16 cellular contexts compared by ENCODE assay signal in the genomic region with DNA sequence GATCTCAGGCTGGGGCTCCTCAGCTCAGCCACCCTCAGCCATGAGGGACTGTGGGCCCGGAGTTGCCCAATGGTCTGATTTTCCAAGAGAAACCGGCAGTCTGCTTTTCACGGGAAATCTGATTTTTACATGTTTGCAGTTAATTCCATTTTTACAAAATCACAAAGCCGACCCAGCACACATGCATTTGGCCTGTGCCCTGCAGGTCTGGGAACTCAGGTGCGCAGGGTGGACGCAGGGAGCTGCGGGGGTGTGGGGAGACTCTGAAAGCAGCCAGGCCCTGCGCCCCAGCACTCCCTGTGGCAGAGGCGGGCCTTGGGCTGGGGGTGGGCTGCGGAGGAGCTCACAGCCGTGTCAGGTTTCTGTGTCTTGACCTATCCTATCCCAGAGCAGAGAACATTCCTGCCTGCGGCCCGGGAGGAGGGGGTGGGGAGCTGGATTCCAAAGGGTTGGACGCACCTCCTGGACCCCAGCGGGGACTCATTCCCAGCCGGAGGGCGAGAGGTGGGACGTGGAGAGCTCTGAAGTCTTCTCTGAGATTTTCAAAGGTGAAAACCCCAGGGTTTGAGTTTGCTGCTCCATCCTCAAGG.
DNase-seq lines count a peak whose midpoint lies in the region; ATAC-seq and TF ChIP-seq lines count a peak whose summit lies in the region.
"Had no signal": no experiment of that assay in that cellular context is flagged by ENCODE, and none has a peak within 500 bp of the region (broad histone marks: within the 10 kb centered on the region; RNA-seq: fewer than 3 reads in every experiment).

No MANE protein-coding gene starts in this region.

- H3K27me3 Mint-ChIP-seq in nephron progenitor cell (ENCODE audit: low read depth, poor library complexity): peaks cover 3% of the 10 kb centered on the region

- TF ChIP-seq CTCF in left ventricle myocardium inferior (IDR thresholded peaks at IDR 0.05; ENCODE audit: borderline replicate concordance): no peak
- TF ChIP-seq CTCF in fibroblast of villous mesenchyme (IDR thresholded peaks at IDR 0.05; ENCODE audit: insufficient read depth, low read depth, low read length): no peak
- no peak for TF ChIP-seq CTCF in nephron progenitor cell (IDR thresholded peaks at IDR 0.05)
- TF ChIP-seq CTCF in GM10266 (IDR thresholded peaks at IDR 0.05; ENCODE audit: control insufficient read depth, insufficient read depth, low read depth, missing control alignments): no peak

- intact Hi-C loops in left ventricle myocardium superior (cut with micrococcal nuclease): no loop called here
- intact Hi-C loops in left ventricle myocardium inferior (cut with micrococcal nuclease): no loop called here

- peaks cover 62% of the 10 kb centered on the region for H3K4me1 Mint-ChIP-seq in nephron progenitor cell

- H3K9me3 Mint-ChIP-seq in nephron progenitor cell: no peaks in the 10 kb centered on the region

- H3K36me3 Mint-ChIP-seq in nephron progenitor cell (ENCODE audit: low read depth): peaks cover under 1% of the 10 kb centered on the region

- no peaks in the 10 kb centered on the region for H3K36me3 ChIP-seq in left ventricle myocardium inferior
- H3K36me3 ChIP-seq: tibial nerve had no signal

- H3K27ac ChIP-seq in left ventricle myocardium inferior (replicated peaks): no peak overlapping the region
- H3K27ac ChIP-seq: A549, skin epidermis, tibial nerve had no signal

- peak overlapping the region; percentile 95 for H3K27ac Mint-ChIP-seq in nephron progenitor cell

- ATAC-seq in left ventricle myocardium superior: peak; percentile 22
- ATAC-seq: A549, esophagus mucosa had no signal

- no peaks in the 10 kb centered on the region for H3K9me3 ChIP-seq in left ventricle myocardium inferior (replicated peaks)
- H3K9me3 ChIP-seq: A549, tibial nerve had no signal

- DNase-seq in left ventricle myocardium superior (no peak), left ventricle myocardium inferior (no peak), fibroblast of villous mesenchyme (ENCODE audit: low read depth) (peak; percentile 56), nephron progenitor cell (peak; percentile 88), dedifferentiated amniotic fluid mesenchymal stem cell (ENCODE audit: extremely low spot score) (no peak), GM10266 (ENCODE audit: extremely low spot score) (no peak), UCSD-AML1 (lab: John Stamatoyannopoulos, UW; ENCODE audit: unreplicated experiment) (no peak), superior temporal gyrus (ENCODE audit: extremely low spot score) (no peak)
- DNase-seq: activated CD4-positive, alpha-beta T cell treated with anti-CD3 and anti-CD28 coated beads, Interleukin-2, amount 50 U/mL, for 4 hours; activated gamma-delta T cell; hypothalamus; KBM-7 had no signal

- no peaks in the 10 kb centered on the region for H3K4me1 ChIP-seq in left ventricle myocardium inferior
- H3K4me1 ChIP-seq: A549, tibial nerve had no signal

- H3K27me3 ChIP-seq in left ventricle myocardium inferior (ENCODE audit: low read depth): no peaks in the 10 kb centered on the region
- H3K27me3 ChIP-seq: tibial nerve had no signal

- peak overlapping the region; percentile 81 for H3K4me3 Mint-ChIP-seq in nephron progenitor cell

- H3K4me3 ChIP-seq in left ventricle myocardium inferior (no peak overlapping the region), fibroblast of villous mesenchyme (ENCODE audit: low read depth, low read length) (peak overlapping the region; percentile 9)
- H3K4me3 ChIP-seq: A549, skin epidermis, tibial nerve had no signal

Comparison
In these comparisons a context has a peak if more than half of its experiments do, and no peak if none do; other contexts are left out.
1. DNase-seq: peak in fibroblast of villous mesenchyme (single experiment) and nephron progenitor cell (single experiment); none in left ventricle myocardium superior (single experiment), left ventricle myocardium inferior (single experiment), dedifferentiated amniotic fluid mesenchymal stem cell (single experiment), GM10266 (single experiment), UCSD-AML1 (single experiment) and superior temporal gyrus (single experiment).